ENCODE assay signal across 3 cellular contexts in the genomic region with DNA sequence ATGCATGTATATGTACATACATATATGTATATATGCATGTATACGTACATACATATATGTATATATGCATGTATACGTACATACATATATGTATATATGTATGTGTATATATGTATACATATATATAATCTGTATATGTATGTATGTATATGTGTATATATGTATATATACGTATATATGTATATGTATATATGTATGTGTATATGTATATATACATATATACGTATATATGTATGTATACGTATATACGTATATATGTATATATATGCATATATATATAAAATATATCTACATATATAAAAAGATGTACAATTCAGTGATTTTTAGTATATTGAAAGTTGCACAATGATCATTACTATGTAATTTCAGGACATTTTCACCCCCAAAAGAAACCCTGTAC. TPM values are rescaled to one million over a fixed set of nuclear protein-coding genes. Genes with fewer than 3 reads are reported as not detected.
"Had no signal": no experiment of that assay in that cellular context is flagged by ENCODE, and none has a peak within 500 bp of the region (broad histone marks: within the 10 kb centered on the region; RNA-seq: fewer than 3 reads in every experiment).

No MANE protein-coding gene starts in this region.

RNA-seq across cellular contexts. Expression of a gene that starts 30.7 kb away (rescaled TPM):
- total RNA-seq: bronchial epithelial cell, WTC11 had no signal
- polyA plus RNA-seq: cardiac muscle cell had no signal
